ENCODE assay signal across 8 cellular contexts in genomic region chr19:51693246-51693645, GRCh38. TPM values are rescaled to one million over a fixed set of nuclear protein-coding genes. Genes with fewer than 3 reads are reported as not detected.
DNase-seq lines count a peak whose midpoint lies in the region; ATAC-seq and TF ChIP-seq lines count a peak whose summit lies in the region.

TSS of gene SPACA6 (plus strand) at chr19:51693330. CDS start at chr19:51693527, 197 bp downstream.

- CTCF ChIA-PET in BJ (lab: Yijun Ruan, JAX) = no interaction called here

- H3K27me3 Mint-ChIP-seq in activated T-helper 1 cell treated with anti-CD3 and anti-CD28 coated beads, Interleukin-12 subunit alpha, Interleukin-12 subunit beta, Interleukin-2, Interleukin-4 antibody, amounts not matched to agents 30 ng/mL and 10 ng/mL and 1 ng/mL, durations not matched to agents 14 hours and 24 hours and 36 hours (ENCODE audit: insufficient read depth) = peaks cover 2% of the 10 kb centered on the region
- peaks cover 14% of the 10 kb centered on the region for H3K27me3 Mint-ChIP-seq in glutamatergic neuron (ENCODE audit: unreplicated experiment)

- POLR2A ChIA-PET in BJ (lab: Charles Lee) = no interaction called here

- H3K27ac Mint-ChIP-seq in activated T-helper 1 cell treated with anti-CD3 and anti-CD28 coated beads, Interleukin-12 subunit alpha, Interleukin-12 subunit beta, Interleukin-2, Interleukin-4 antibody, amounts not matched to agents 30 ng/mL and 10 ng/mL and 1 ng/mL, durations not matched to agents 14 hours and 24 hours and 36 hours = peak within 1 kb of the TSS; percentile 45
- H3K27ac Mint-ChIP-seq in glutamatergic neuron (ENCODE audit: unreplicated experiment) = peak within 1 kb of the TSS; percentile 18

- H3K36me3 ChIP-seq in BJ (ENCODE audit: control insufficient read depth, insufficient read depth, low read length) = peaks cover 21% of the 10 kb centered on the region

- no peak for ATAC-seq in left colon

- DNase-seq in BJ (ENCODE audit: low read depth) = no peak
- no peak for DNase-seq in activated T-helper 1 cell treated with anti-CD3 and anti-CD28 coated beads, Interleukin-12 subunit alpha, Interleukin-12 subunit beta, Interleukin-2, Interleukin-4 antibody, amounts not matched to agents 30 ng/mL and 10 ng/mL and 1 ng/mL, durations not matched to agents 14 hours and 24 hours and 36 hours (ENCODE audit: low spot score)
- no peak for DNase-seq in glutamatergic neuron
- DNase-seq in posterior vena cava (ENCODE audit: low spot score) = no peak
- DNase-seq in stimulated activated CD4-positive, alpha-beta T cell treated with anti-CD3 and anti-CD28 coated beads, Interleukin-2, amount 100 ng/mL, for 48 hours = no peak
- no peak for DNase-seq in hypothalamus (lab: John Stamatoyannopoulos, UW)
- DNase-seq in NCI-H2171 (lab: John Stamatoyannopoulos, UW) = no peak
- DNase-seq in left colon = no peak

- H3K4me3 ChIP-seq in BJ (ENCODE audit: low read depth, low read length) = peak within 1 kb of the TSS; percentile 77

- no peaks in the 10 kb centered on the region for H3K27me3 ChIP-seq in BJ (ENCODE audit: control insufficient read depth, insufficient read depth, low read length)

- peaks cover 11% of the 10 kb centered on the region for H3K4me1 Mint-ChIP-seq in activated T-helper 1 cell treated with anti-CD3 and anti-CD28 coated beads, Interleukin-12 subunit alpha, Interleukin-12 subunit beta, Interleukin-2, Interleukin-4 antibody, amounts not matched to agents 30 ng/mL and 10 ng/mL and 1 ng/mL, durations not matched to agents 14 hours and 24 hours and 36 hours (ENCODE audit: low read depth)
- peaks cover 12% of the 10 kb centered on the region for H3K4me1 Mint-ChIP-seq in glutamatergic neuron (ENCODE audit: low read depth, unreplicated experiment)

- intact Hi-C loops in activated T-helper 1 cell treated with anti-CD3 and anti-CD28 coated beads, Interleukin-12 subunit alpha, Interleukin-12 subunit beta, Interleukin-2, Interleukin-4 antibody, amounts not matched to agents 30 ng/mL and 10 ng/mL and 1 ng/mL, durations not matched to agents 14 hours and 24 hours and 36 hours (cut with micrococcal nuclease) = no loop called here
- intact Hi-C loops in posterior vena cava (cut with DNase I) (no loop called here), left colon (cut with DNase I, micrococcal nuclease) (no loop called here)

- no peaks in the 10 kb centered on the region for H3K9me3 Mint-ChIP-seq in activated T-helper 1 cell treated with anti-CD3 and anti-CD28 coated beads, Interleukin-12 subunit alpha, Interleukin-12 subunit beta, Interleukin-2, Interleukin-4 antibody, amounts not matched to agents 30 ng/mL and 10 ng/mL and 1 ng/mL, durations not matched to agents 14 hours and 24 hours and 36 hours
- peaks cover 21% of the 10 kb centered on the region for H3K9me3 Mint-ChIP-seq in glutamatergic neuron (ENCODE audit: unreplicated experiment)

- H3K36me3 Mint-ChIP-seq in activated T-helper 1 cell treated with anti-CD3 and anti-CD28 coated beads, Interleukin-12 subunit alpha, Interleukin-12 subunit beta, Interleukin-2, Interleukin-4 antibody, amounts not matched to agents 30 ng/mL and 10 ng/mL and 1 ng/mL, durations not matched to agents 14 hours and 24 hours and 36 hours (ENCODE audit: low read depth) = peaks cover 5% of the 10 kb centered on the region
- H3K36me3 Mint-ChIP-seq in glutamatergic neuron (ENCODE audit: unreplicated experiment) = peaks cover 31% of the 10 kb centered on the region

- no peak within 1 kb of the TSS for H3K4me3 Mint-ChIP-seq in activated T-helper 1 cell treated with anti-CD3 and anti-CD28 coated beads, Interleukin-12 subunit alpha, Interleukin-12 subunit beta, Interleukin-2, Interleukin-4 antibody, amounts not matched to agents 30 ng/mL and 10 ng/mL and 1 ng/mL, durations not matched to agents 14 hours and 24 hours and 36 hours
- peak within 1 kb of the TSS; percentile 77 for H3K4me3 Mint-ChIP-seq in glutamatergic neuron (ENCODE audit: unreplicated experiment)

- no peak for TF ChIP-seq CTCF in BJ (IDR thresholded peaks at IDR 0.05; ENCODE audit: insufficient read depth, low read depth, low read length)
- no peak for TF ChIP-seq CTCF in glutamatergic neuron (IDR thresholded peaks at IDR 0.05; ENCODE audit: partially characterized antibody, unreplicated experiment)

RNA-seq across cellular contexts. Expression of gene SPACA6, which starts in this region (rescaled TPM):
- 6.4 and 8.5 TPM in 2 replicates for polyA plus RNA-seq in BJ (2011; rRNA removed)
- polyA minus RNA-seq in BJ (2011; rRNA and poly(A)+ RNA removed) = 3.1 and 3.7 TPM in 2 replicates
- 6.8 and 8.9 TPM in 2 replicates for total RNA-seq in activated T-helper 1 cell treated with anti-CD3 and anti-CD28 coated beads, Interleukin-12 subunit alpha, Interleukin-12 subunit beta, Interleukin-2, Interleukin-4 antibody, amounts not matched to agents 30 ng/mL and 10 ng/mL and 1 ng/mL, durations not matched to agents 14 hours and 24 hours and 36 hours
- total RNA-seq in glutamatergic neuron (ENCODE audit: unreplicated experiment) = 27.2 TPM
- total RNA-seq in posterior vena cava = 10 to 100 TPM; 22.7 to 22.9 TPM
- 1 to 10 TPM; 4.1 to 5.2 TPM for total RNA-seq in left colon
